1 cellular context compared by ENCODE assay signal in the genomic region with DNA sequence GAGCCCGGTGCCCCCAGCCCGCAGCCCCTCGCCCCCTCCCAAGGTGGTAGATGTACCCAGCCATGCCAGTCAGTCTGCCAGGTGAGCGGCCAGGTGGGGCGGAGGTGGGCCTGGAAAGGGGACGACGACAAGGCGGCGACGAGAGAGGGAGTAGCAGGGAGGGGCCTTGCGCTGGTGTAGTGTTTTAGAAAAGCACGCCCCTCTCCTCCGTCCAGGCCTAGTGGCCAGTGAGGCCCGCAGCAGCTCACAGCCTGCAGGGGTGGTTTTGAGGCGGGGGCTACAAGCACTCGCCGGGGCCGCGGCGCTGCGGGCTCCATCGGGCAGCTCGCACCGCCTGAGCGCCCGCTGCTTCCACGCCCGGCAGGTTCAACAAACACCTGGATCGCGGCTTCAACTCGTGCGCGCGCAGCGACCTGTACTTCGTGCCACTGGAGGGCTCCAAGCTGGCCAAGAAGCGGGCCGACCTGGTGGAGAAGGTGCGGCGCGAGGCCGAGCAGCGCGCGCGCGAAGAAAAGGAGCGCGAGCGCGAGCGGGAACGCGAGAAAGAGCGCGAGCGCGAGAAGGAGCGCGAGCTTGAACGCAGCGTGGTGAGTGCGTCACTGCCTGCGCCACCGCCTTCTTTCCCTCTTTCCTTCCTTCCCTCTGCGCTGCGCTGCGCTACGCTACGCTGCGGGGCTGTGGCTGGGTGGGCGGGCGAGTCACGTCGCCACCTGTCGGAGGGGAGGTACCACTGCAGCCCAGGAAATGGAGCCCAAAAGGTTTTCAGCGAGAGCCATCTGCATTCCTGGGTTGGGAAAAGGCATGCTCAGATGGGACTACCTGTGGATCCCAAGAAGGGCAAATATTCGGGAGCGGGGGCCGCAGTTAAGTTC.
TF ChIP-seq lines count a peak whose summit lies in the region.

No MANE protein-coding gene starts in this region.

TF ChIP-seq in K562, 482 proteins besides CTCF, POLR2A, EP300 and RAD21 (continues in another document):
- TF ChIP-seq ZNF140 (CRISPR knock-in tag; IDR thresholded peaks at IDR 0.05) = no peak
- TF ChIP-seq KLF13 (tag; IDR thresholded peaks at IDR 0.05; ENCODE audit: borderline replicate concordance, low read depth) = peak; percentile 85; the same call in 1 of the 2 replicates
- no peak for TF ChIP-seq PCBP2 (IDR thresholded peaks at IDR 0.05; ENCODE audit: low read depth, low read length, poor library complexity, severe bottlenecking)
- TF ChIP-seq TCF3 (CRISPR knock-in tag; IDR thresholded peaks at IDR 0.05) = no peak
- no peak for TF ChIP-seq ZNF347 (CRISPR knock-in tag; IDR thresholded peaks at IDR 0.05; ENCODE audit: low read depth)
- TF ChIP-seq SIN3B (IDR thresholded peaks at IDR 0.05; ENCODE audit: low read depth) = peak; percentile 70; the same call in 1 of the 2 replicates
- no peak for TF ChIP-seq NCOA1 (IDR thresholded peaks at IDR 0.05; ENCODE audit: low read depth)
- TF ChIP-seq POLR3A (IDR thresholded peaks at IDR 0.05; ENCODE audit: borderline replicate concordance, extremely low read depth, insufficient read depth, insufficient read length) = no peak
- TF ChIP-seq BRD9 (IDR thresholded peaks at IDR 0.05; ENCODE audit: low read depth, partially characterized antibody) = no peak
- no peak for TF ChIP-seq SNIP1 (IDR thresholded peaks at IDR 0.05; ENCODE audit: low read depth)
- no peak for TF ChIP-seq KLF10 (CRISPR knock-in tag; IDR thresholded peaks at IDR 0.05)
- TF ChIP-seq JUND (IDR thresholded peaks at IDR 0.05; ENCODE audit: borderline replicate concordance, low read depth, low read length) = peak; percentile 74
- no peak for TF ChIP-seq JUND (tag; IDR thresholded peaks at IDR 0.05; ENCODE audit: borderline replicate concordance, low read depth, low read length)
- TF ChIP-seq RBM22 (IDR thresholded peaks at IDR 0.05; ENCODE audit: low read depth, low read length, poor library complexity, severe bottlenecking) = peak; percentile 29
- peak; percentile 29 to 74; a peak in 3 of 4 replicates for TF ChIP-seq FOXK2 (conservative IDR thresholded peaks at IDR 0.05 in 1 of 2, IDR thresholded peaks at IDR 0.05 in 1 of 2; ENCODE audit: low read depth in 2 of 2)
- no peak for TF ChIP-seq KAT7 (CRISPR knock-in tag; IDR thresholded peaks at IDR 0.05; ENCODE audit: borderline replicate concordance)
- no peak for TF ChIP-seq GABPB2 (CRISPR knock-in tag; conservative IDR thresholded peaks at IDR 0.05)
- TF ChIP-seq MXI1 (IDR thresholded peaks at IDR 0.05; ENCODE audit: low read depth, low read length) = no peak; the same call in 1 of the 2 replicates
- peak; percentile 61 to 78; a peak in 3 of 4 replicates for TF ChIP-seq MAZ (CRISPR knock-in tag; conservative IDR thresholded peaks at IDR 0.05 in 1 of 2, IDR thresholded peaks at IDR 0.05 in 1 of 2)
- peak; percentile 86 for TF ChIP-seq EGR1 (conservative IDR thresholded peaks at IDR 0.05)
- TF ChIP-seq DIDO1 (tag; IDR thresholded peaks at IDR 0.05; ENCODE audit: low read depth) = no peak
- TF ChIP-seq, protein P1, sequence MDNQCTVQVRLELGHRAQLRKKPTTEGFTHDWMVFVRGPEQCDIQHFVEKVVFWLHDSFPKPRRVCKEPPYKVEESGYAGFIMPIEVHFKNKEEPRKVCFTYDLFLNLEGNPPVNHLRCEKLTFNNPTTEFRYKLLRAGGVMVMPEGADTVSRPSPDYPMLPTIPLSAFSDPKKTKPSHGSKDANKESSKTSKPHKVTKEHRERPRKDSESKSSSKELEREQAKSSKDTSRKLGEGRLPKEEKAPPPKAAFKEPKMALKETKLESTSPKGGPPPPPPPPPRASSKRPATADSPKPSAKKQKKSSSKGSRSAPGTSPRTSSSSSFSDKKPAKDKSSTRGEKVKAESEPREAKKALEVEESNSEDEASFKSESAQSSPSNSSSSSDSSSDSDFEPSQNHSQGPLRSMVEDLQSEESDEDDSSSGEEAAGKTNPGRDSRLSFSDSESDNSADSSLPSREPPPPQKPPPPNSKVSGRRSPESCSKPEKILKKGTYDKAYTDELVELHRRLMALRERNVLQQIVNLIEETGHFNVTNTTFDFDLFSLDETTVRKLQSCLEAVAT (IDR thresholded peaks at IDR 0.05) = peak in 1 of 2 experiments; percentile 80; a peak in 2 of 4 replicates
- TF ChIP-seq CREBBP (IDR thresholded peaks at IDR 0.05; ENCODE audit: low read depth, low read length) = no peak
- no peak for TF ChIP-seq KAT8 (IDR thresholded peaks at IDR 0.05; ENCODE audit: low read depth)
- TF ChIP-seq, protein P2, sequence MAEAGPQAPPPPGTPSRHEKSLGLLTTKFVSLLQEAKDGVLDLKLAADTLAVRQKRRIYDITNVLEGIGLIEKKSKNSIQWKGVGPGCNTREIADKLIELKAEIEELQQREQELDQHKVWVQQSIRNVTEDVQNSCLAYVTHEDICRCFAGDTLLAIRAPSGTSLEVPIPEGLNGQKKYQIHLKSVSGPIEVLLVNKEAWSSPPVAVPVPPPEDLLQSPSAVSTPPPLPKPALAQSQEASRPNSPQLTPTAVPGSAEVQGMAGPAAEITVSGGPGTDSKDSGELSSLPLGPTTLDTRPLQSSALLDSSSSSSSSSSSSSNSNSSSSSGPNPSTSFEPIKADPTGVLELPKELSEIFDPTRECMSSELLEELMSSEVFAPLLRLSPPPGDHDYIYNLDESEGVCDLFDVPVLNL (CRISPR knock-in tag; IDR thresholded peaks at IDR 0.05; ENCODE audit: low read depth) = 0 out of 2 replicates have a peak, but pooled peaks have one; percentile 55
- TF ChIP-seq ZNF23 (CRISPR knock-in tag; IDR thresholded peaks at IDR 0.05) = no peak
- no peak for TF ChIP-seq ESRRB (CRISPR knock-in tag; IDR thresholded peaks at IDR 0.05; ENCODE audit: borderline replicate concordance)
- no peak for TF ChIP-seq MEF2D (tag; conservative IDR thresholded peaks at IDR 0.05; ENCODE audit: low read depth)
- TF ChIP-seq ZNF589 (CRISPR knock-in tag; IDR thresholded peaks at IDR 0.05; ENCODE audit: low read depth) = no peak; the same call in 1 of the 2 replicates
- TF ChIP-seq SIX5 (IDR thresholded peaks at IDR 0.05; ENCODE audit: borderline replicate concordance in 1 of 2, insufficient read depth in 1 of 2, low read depth in 1 of 2, low read length in 2 of 2) = no peak; a peak in 1 of 4 replicates
- TF ChIP-seq DNMT1 (IDR thresholded peaks at IDR 0.05) = peak; percentile 90; the same call in 1 of the 2 replicates
- TF ChIP-seq ZNF408 (CRISPR knock-in tag; IDR thresholded peaks at IDR 0.05; ENCODE audit: low read depth) = no peak
- TF ChIP-seq ZNF41 (CRISPR knock-in tag; conservative IDR thresholded peaks at IDR 0.05) = no peak
- TF ChIP-seq MAFF (IDR thresholded peaks at IDR 0.05; ENCODE audit: low read length) = no peak
- TF ChIP-seq, protein P3, sequence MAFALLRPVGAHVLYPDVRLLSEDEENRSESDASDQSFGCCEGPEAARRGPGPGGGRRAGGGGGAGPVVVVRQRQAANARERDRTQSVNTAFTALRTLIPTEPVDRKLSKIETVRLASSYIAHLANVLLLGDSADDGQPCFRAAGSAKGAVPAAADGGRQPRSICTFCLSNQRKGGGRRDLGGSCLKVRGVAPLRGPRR (CRISPR knock-in tag; IDR thresholded peaks at IDR 0.05) = no peak
- no peak for TF ChIP-seq NFRKB (IDR thresholded peaks at IDR 0.05; ENCODE audit: low read depth)
- no peak for TF ChIP-seq ZNF644 (tag; IDR thresholded peaks at IDR 0.05; ENCODE audit: low read depth)
- no peak for TF ChIP-seq HNRNPK (IDR thresholded peaks at IDR 0.05; ENCODE audit: low read depth, low read length, poor library complexity, severe bottlenecking)
- no peak for TF ChIP-seq ZNF174 (CRISPR knock-in tag; IDR thresholded peaks at IDR 0.05)
- 0 out of 2 replicates have a peak, but pooled peaks have one; percentile 18 for TF ChIP-seq CC2D1A (IDR thresholded peaks at IDR 0.05)
- TF ChIP-seq KDM1A (IDR thresholded peaks at IDR 0.05) = no peak
- TF ChIP-seq, protein P4, sequence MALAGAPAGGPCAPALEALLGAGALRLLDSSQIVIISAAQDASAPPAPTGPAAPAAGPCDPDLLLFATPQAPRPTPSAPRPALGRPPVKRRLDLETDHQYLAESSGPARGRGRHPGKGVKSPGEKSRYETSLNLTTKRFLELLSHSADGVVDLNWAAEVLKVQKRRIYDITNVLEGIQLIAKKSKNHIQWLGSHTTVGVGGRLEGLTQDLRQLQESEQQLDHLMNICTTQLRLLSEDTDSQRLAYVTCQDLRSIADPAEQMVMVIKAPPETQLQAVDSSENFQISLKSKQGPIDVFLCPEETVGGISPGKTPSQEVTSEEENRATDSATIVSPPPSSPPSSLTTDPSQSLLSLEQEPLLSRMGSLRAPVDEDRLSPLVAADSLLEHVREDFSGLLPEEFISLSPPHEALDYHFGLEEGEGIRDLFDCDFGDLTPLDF (CRISPR knock-in tag; IDR thresholded peaks at IDR 0.05) = peak; percentile 92
- TF ChIP-seq, protein P5, sequence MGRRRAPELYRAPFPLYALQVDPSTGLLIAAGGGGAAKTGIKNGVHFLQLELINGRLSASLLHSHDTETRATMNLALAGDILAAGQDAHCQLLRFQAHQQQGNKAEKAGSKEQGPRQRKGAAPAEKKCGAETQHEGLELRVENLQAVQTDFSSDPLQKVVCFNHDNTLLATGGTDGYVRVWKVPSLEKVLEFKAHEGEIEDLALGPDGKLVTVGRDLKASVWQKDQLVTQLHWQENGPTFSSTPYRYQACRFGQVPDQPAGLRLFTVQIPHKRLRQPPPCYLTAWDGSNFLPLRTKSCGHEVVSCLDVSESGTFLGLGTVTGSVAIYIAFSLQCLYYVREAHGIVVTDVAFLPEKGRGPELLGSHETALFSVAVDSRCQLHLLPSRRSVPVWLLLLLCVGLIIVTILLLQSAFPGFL (CRISPR knock-in tag; IDR thresholded peaks at IDR 0.05) = no peak
- TF ChIP-seq, protein P6, sequence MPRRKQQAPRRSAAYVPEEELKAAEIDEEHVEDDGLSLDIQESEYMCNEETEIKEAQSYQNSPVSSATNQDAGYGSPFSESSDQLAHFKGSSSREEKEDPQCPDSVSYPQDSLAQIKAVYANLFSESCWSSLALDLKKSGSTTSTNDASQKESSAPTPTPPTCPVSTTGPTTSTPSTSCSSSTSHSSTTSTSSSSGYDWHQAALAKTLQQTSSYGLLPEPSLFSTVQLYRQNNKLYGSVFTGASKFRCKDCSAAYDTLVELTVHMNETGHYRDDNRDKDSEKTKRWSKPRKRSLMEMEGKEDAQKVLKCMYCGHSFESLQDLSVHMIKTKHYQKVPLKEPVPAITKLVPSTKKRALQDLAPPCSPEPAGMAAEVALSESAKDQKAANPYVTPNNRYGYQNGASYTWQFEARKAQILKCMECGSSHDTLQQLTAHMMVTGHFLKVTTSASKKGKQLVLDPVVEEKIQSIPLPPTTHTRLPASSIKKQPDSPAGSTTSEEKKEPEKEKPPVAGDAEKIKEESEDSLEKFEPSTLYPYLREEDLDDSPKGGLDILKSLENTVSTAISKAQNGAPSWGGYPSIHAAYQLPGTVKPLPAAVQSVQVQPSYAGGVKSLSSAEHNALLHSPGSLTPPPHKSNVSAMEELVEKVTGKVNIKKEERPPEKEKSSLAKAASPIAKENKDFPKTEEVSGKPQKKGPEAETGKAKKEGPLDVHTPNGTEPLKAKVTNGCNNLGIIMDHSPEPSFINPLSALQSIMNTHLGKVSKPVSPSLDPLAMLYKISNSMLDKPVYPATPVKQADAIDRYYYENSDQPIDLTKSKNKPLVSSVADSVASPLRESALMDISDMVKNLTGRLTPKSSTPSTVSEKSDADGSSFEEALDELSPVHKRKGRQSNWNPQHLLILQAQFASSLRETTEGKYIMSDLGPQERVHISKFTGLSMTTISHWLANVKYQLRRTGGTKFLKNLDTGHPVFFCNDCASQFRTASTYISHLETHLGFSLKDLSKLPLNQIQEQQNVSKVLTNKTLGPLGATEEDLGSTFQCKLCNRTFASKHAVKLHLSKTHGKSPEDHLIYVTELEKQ (CRISPR knock-in tag; IDR thresholded peaks at IDR 0.05) = no peak
- no peak for TF ChIP-seq ZNF232 (CRISPR knock-in tag; IDR thresholded peaks at IDR 0.05)
- TF ChIP-seq ZNF134 (CRISPR knock-in tag; conservative IDR thresholded peaks at IDR 0.05) = no peak
- TF ChIP-seq ZNF316 (IDR thresholded peaks at IDR 0.05) = no peak
- TF ChIP-seq SRSF9 (IDR thresholded peaks at IDR 0.05; ENCODE audit: borderline replicate concordance, low read depth, low read length) = no peak
- TF ChIP-seq, protein P7, sequence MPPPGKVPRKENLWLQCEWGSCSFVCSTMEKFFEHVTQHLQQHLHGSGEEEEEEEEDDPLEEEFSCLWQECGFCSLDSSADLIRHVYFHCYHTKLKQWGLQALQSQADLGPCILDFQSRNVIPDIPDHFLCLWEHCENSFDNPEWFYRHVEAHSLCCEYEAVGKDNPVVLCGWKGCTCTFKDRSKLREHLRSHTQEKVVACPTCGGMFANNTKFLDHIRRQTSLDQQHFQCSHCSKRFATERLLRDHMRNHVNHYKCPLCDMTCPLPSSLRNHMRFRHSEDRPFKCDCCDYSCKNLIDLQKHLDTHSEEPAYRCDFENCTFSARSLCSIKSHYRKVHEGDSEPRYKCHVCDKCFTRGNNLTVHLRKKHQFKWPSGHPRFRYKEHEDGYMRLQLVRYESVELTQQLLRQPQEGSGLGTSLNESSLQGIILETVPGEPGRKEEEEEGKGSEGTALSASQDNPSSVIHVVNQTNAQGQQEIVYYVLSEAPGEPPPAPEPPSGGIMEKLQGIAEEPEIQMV (tag; conservative IDR thresholded peaks at IDR 0.05; ENCODE audit: low read depth) = no peak
- TF ChIP-seq, protein P8, sequence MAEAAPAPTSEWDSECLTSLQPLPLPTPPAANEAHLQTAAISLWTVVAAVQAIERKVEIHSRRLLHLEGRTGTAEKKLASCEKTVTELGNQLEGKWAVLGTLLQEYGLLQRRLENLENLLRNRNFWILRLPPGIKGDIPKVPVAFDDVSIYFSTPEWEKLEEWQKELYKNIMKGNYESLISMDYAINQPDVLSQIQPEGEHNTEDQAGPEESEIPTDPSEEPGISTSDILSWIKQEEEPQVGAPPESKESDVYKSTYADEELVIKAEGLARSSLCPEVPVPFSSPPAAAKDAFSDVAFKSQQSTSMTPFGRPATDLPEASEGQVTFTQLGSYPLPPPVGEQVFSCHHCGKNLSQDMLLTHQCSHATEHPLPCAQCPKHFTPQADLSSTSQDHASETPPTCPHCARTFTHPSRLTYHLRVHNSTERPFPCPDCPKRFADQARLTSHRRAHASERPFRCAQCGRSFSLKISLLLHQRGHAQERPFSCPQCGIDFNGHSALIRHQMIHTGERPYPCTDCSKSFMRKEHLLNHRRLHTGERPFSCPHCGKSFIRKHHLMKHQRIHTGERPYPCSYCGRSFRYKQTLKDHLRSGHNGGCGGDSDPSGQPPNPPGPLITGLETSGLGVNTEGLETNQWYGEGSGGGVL (CRISPR knock-in tag; IDR thresholded peaks at IDR 0.05) = no peak
- TF ChIP-seq ETS2 (tag; IDR thresholded peaks at IDR 0.05; ENCODE audit: borderline replicate concordance, poor library complexity, severe bottlenecking) = no peak
- TF ChIP-seq TARDBP (IDR thresholded peaks at IDR 0.05) = peak; percentile 49; the same call in 1 of the 2 replicates
